In the genomic region with DNA sequence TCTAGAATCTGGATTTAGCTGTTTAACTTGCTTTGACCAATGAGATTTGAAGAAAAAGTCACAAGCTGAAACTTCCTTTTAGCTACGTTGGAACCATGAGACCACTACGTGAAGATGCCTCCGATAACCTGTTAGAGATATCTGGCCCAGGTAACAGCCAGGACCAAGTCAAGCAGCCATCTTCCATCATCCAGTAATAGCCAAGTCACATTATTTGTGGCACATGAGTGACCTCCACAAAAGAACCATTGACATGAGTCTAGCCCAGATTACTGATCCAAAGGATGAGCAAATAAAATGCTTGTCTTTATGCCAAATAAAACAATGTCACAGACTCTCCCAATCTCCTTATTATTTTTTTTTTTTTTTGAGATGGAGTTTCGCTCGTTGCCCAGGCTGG, we compare ENCODE assay signal across 1 cellular context.
TF ChIP-seq lines count a peak whose summit lies in the region.

No MANE protein-coding gene starts in this region.

TF ChIP-seq in H1, 55 proteins besides CTCF, POLR2A, EP300 and RAD21:
- TF ChIP-seq GABPA (IDR thresholded peaks at IDR 0.05; ENCODE audit: borderline replicate concordance, insufficient read depth, low read length) (no peak), CREB1 (IDR thresholded peaks at IDR 0.05) (no peak), CEBPB (IDR thresholded peaks at IDR 0.05; ENCODE audit: low read depth, low read length) (no peak), SIRT6 (IDR thresholded peaks at IDR 0.05; ENCODE audit: low read length) (no peak), KDM5A (IDR thresholded peaks at IDR 0.05; ENCODE audit: low read length) (no peak), NANOG (IDR thresholded peaks at IDR 0.05; ENCODE audit: insufficient read depth, low read depth, low read length, poor library complexity, severe bottlenecking) (no peak), SP2 (IDR thresholded peaks at IDR 0.05; ENCODE audit: low read length) (no peak), CHD2 (IDR thresholded peaks at IDR 0.05; ENCODE audit: low read length) (no peak), ASH2L (IDR thresholded peaks at IDR 0.05; ENCODE audit: low read length) (no peak), TBP (IDR thresholded peaks at IDR 0.05; ENCODE audit: low read depth, low read length) (no peak), TEAD4 (IDR thresholded peaks at IDR 0.05; ENCODE audit: low read depth, low read length) (no peak), MAFK (IDR thresholded peaks at IDR 0.05; ENCODE audit: low read depth, low read length) (no peak), JUND (IDR thresholded peaks at IDR 0.05; ENCODE audit: low read length) (no peak)
- TF ChIP-seq, protein P1, sequence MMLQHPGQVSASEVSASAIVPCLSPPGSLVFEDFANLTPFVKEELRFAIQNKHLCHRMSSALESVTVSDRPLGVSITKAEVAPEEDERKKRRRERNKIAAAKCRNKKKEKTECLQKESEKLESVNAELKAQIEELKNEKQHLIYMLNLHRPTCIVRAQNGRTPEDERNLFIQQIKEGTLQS (IDR thresholded peaks at IDR 0.05; ENCODE audit: insufficient read depth, low read depth, low read length), result no peak
